Comparison of ENCODE assay signal across 1 cellular context in genomic region chr5:72283358-72283757, GRCh38.
TF ChIP-seq lines count a peak whose summit lies in the region.

No MANE protein-coding gene starts in this region.

TF ChIP-seq in WTC11, 78 proteins besides CTCF, POLR2A, EP300 and RAD21 (continued from another document):
- no peak for TF ChIP-seq E2F1 (CRISPR knock-in tag; IDR thresholded peaks at IDR 0.05)
- TF ChIP-seq FOXP4 (CRISPR knock-in tag; IDR thresholded peaks at IDR 0.05) = no peak
- TF ChIP-seq SP1 (CRISPR knock-in tag; conservative IDR thresholded peaks at IDR 0.05) = no peak
- TF ChIP-seq HMGXB4 (CRISPR knock-in tag; IDR thresholded peaks at IDR 0.05) = no peak
TF ChIP-seq in WTC11: peak in this region for 0.
